ENCODE assay signal across 30 cellular contexts in genomic region chr6:90173262-90173926, GRCh38.
DNase-seq lines count a peak whose midpoint lies in the region; ATAC-seq and TF ChIP-seq lines count a peak whose summit lies in the region.
"Had no signal": no experiment of that assay in that cellular context is flagged by ENCODE, and none has a peak within 500 bp of the region (broad histone marks: within the 10 kb centered on the region; RNA-seq: fewer than 3 reads in every experiment).

No MANE protein-coding gene starts in this region.

- ATAC-seq in activated naive CD4-positive, alpha-beta T cell treated with anti-CD3 and anti-CD28 coated beads, Interleukin-2, amount 50 U/mL, for 72 hours, result peak; percentile 11 to 57
- peak; percentile 44 to 69 for ATAC-seq in naive thymus-derived CD8-positive, alpha-beta T cell
- ATAC-seq: left ventricle myocardium superior, Panc1 had no signal

- POLR2A ChIA-PET in naive thymus-derived CD8-positive, alpha-beta T cell (lab: Charles Lee), result interaction anchor here (1.0 kb wide), 1 partner anchor 13 kb away, joined by 3 read pairs; no protein-coding TSS in a partner anchor

- in situ Hi-C loops in KBM-7 (cut with MboI; ENCODE audit: low pct_unique_long_range_greater_than_20kb, low sequenced_read_pairs), result no loop called here

- H3K4me3 Mint-ChIP-seq in activated CD4-positive, alpha-beta T cell treated with anti-CD3 and anti-CD28 coated beads, Interleukin-2, amount 10 ng/mL, durations not matched to agents 24 days and 14 days, result peak overlapping the region; percentile 21
- peak overlapping the region in 9 of 10 donors; percentile 41 to 76 (median 57) for H3K4me3 Mint-ChIP-seq in naive thymus-derived CD8-positive, alpha-beta T cell
- H3K4me3 Mint-ChIP-seq: nephron had no signal

- peaks cover 57% of the 10 kb centered on the region for H3K4me1 Mint-ChIP-seq in activated CD4-positive, alpha-beta T cell treated with anti-CD3 and anti-CD28 coated beads, Interleukin-2, amount 10 ng/mL, durations not matched to agents 24 days and 14 days
- peaks cover 34 to 84% (median 77%) of the 10 kb centered on the region in 4 donors for H3K4me1 Mint-ChIP-seq in naive thymus-derived CD8-positive, alpha-beta T cell

- H3K27me3 ChIP-seq in DOHH2 (ENCODE audit: control insufficient read depth, low read length), result no peaks in the 10 kb centered on the region
- H3K27me3 ChIP-seq: ovary, upper lobe of left lung had no signal

- peaks cover 54% of the 10 kb centered on the region for H3F3A ChIP-seq in DOHH2 (ENCODE audit: control insufficient read depth, insufficient read depth)

- H3K9me3 Mint-ChIP-seq in activated CD4-positive, alpha-beta T cell treated with anti-CD3 and anti-CD28 coated beads, Interleukin-2, amount 10 ng/mL, durations not matched to agents 24 days and 14 days, result no peaks in the 10 kb centered on the region
- no peaks in the 10 kb centered on the region for H3K9me3 Mint-ChIP-seq in activated naive CD4-positive, alpha-beta T cell treated with anti-CD3 and anti-CD28 coated beads, Interleukin-2, amount 50 U/mL, for 72 hours
- no peaks in the 10 kb centered on the region for H3K9me3 Mint-ChIP-seq in naive thymus-derived CD8-positive, alpha-beta T cell
- H3K9me3 Mint-ChIP-seq: activated T-helper 2 cell treated with anti-CD3 and anti-CD28 coated beads, Interferon-gamma antibody, Interleukin-2, Interleukin-4, amounts not matched to agents 10 μg/mL and 5 μg/mL and 100 μg/mL, durations not matched to agents 14 hours and 24 hours and 36 hours had no signal

- H3K36me3 Mint-ChIP-seq in activated CD4-positive, alpha-beta T cell treated with anti-CD3 and anti-CD28 coated beads, Interleukin-2, amount 10 ng/mL, durations not matched to agents 24 days and 14 days (ENCODE audit: low read depth), result peaks cover 27% of the 10 kb centered on the region
- H3K36me3 Mint-ChIP-seq in activated naive CD4-positive, alpha-beta T cell treated with anti-CD3 and anti-CD28 coated beads, Interleukin-2, amount 50 U/mL, for 72 hours, result peaks cover 0 to 12% of the 10 kb centered on the region in 2 donors
- H3K36me3 Mint-ChIP-seq in naive thymus-derived CD8-positive, alpha-beta T cell, result peaks cover 0 to 9% (median 2%) of the 10 kb centered on the region in 3 donors

- no peaks in the 10 kb centered on the region for H3K9me2 ChIP-seq in DOHH2 (replicated peaks; ENCODE audit: control insufficient read depth, low read length)

- no peak overlapping the region for H3K27ac ChIP-seq in DOHH2 (ENCODE audit: low read depth, low read length)
- H3K27ac ChIP-seq: ovary, upper lobe of left lung had no signal

- no peak for DNase-seq in activated CD4-positive, alpha-beta T cell treated with anti-CD3 and anti-CD28 coated beads, Interleukin-2, amount 10 ng/mL, durations not matched to agents 24 days and 14 days
- no peak for DNase-seq in activated CD4-positive, alpha-beta T cell treated with anti-CD3 and anti-CD28 coated beads, Interleukin-2, amount 50 U/mL, for 4 hours
- DNase-seq in activated naive CD4-positive, alpha-beta T cell treated with anti-CD3 and anti-CD28 coated beads, Interleukin-2, amount 50 U/mL, for 72 hours (ENCODE audit: low spot score in 2 of 2), result no peak
- DNase-seq in naive thymus-derived CD8-positive, alpha-beta T cell, result peak in 2 of 10 donors; percentile 49 to 62
- DNase-seq in NCI-H446 (lab: John Stamatoyannopoulos, UW), result no peak
- DNase-seq in mesenteric fat pad (ENCODE audit: low spot score), result no peak
- no peak for DNase-seq in KBM-7
- DNase-seq: activated CD4-positive, alpha-beta T cell treated with anti-CD3 and anti-CD28 coated beads for 1 hour; amniotic stem cell; Caco-2; GDM1; KG1; left ventricle myocardium superior; MG63; midbrain; NCI-H1417; NCI-H2029 treated with DMSO at 0.1 percent for 48 hours; NCI-H69; ovary; SHP77; small intestine; stimulated activated CD4-positive, alpha-beta T cell treated with anti-CD3 and anti-CD28 coated beads, Interleukin-1b, Interleukin-23, amount 100 ng/mL, for 48 hours; substantia nigra; SW 1271; upper lobe of left lung had no signal

- H3K4me3 ChIP-seq in DOHH2 (ENCODE audit: low read length), result no peak overlapping the region
- H3K4me3 ChIP-seq: HAP-1, MG63, ovary, upper lobe of left lung had no signal

- H3K4me2 ChIP-seq in DOHH2 (ENCODE audit: low read length), result peak overlapping the region; percentile 12; the same call in 1 of the 2 replicates

- H3K4me1 ChIP-seq in DOHH2 (ENCODE audit: control insufficient read depth, low read length), result peaks cover 98% of the 10 kb centered on the region
- H3K4me1 ChIP-seq: Caco-2, HAP-1 had no signal

- intact Hi-C loops in activated CD4-positive, alpha-beta T cell treated with anti-CD3 and anti-CD28 coated beads, Interleukin-2, amount 10 ng/mL, durations not matched to agents 24 days and 14 days (cut with micrococcal nuclease), result no loop called here

- peaks cover 91% of the 10 kb centered on the region for H3K36me3 ChIP-seq in DOHH2 (ENCODE audit: control insufficient read depth, low read length)
- H3K36me3 ChIP-seq: HAP-1, MG63, ovary, upper lobe of left lung had no signal

- H3K9me3 ChIP-seq in DOHH2 (ENCODE audit: control insufficient read depth, insufficient read depth, low read length), result no peaks in the 10 kb centered on the region
- H3K9me3 ChIP-seq: Caco-2, HAP-1, MG63, ovary, upper lobe of left lung had no signal

- H3K27ac Mint-ChIP-seq in activated CD4-positive, alpha-beta T cell treated with anti-CD3 and anti-CD28 coated beads, Interleukin-2, amount 10 ng/mL, durations not matched to agents 24 days and 14 days, result peak overlapping the region; percentile 56
- peak overlapping the region; percentile 67 to 83 for H3K27ac Mint-ChIP-seq in activated naive CD4-positive, alpha-beta T cell treated with anti-CD3 and anti-CD28 coated beads, Interleukin-2, amount 50 U/mL, for 72 hours
- H3K27ac Mint-ChIP-seq in naive thymus-derived CD8-positive, alpha-beta T cell, result peak overlapping the region; percentile 51 to 94 (median 82)
- H3K27ac Mint-ChIP-seq: activated T-helper 2 cell treated with anti-CD3 and anti-CD28 coated beads, Interferon-gamma antibody, Interleukin-2, Interleukin-4, amounts not matched to agents 10 μg/mL and 5 μg/mL and 100 μg/mL, durations not matched to agents 14 hours and 24 hours and 36 hours; nephron had no signal

- peaks cover 52% of the 10 kb centered on the region for H4K20me1 ChIP-seq in DOHH2 (ENCODE audit: control insufficient read depth, insufficient read depth, low read depth, low read length)

- peaks cover 100% of the 10 kb centered on the region for H3K79me2 ChIP-seq in DOHH2 (ENCODE audit: control insufficient read depth, low read length)

- no peaks in the 10 kb centered on the region for H3K27me3 Mint-ChIP-seq in activated CD4-positive, alpha-beta T cell treated with anti-CD3 and anti-CD28 coated beads, Interleukin-2, amount 10 ng/mL, durations not matched to agents 24 days and 14 days
- no peaks in the 10 kb centered on the region for H3K27me3 Mint-ChIP-seq in naive thymus-derived CD8-positive, alpha-beta T cell

- TF ChIP-seq CTCF in DOHH2 (IDR thresholded peaks at IDR 0.05; ENCODE audit: low read depth, low read length, poor library complexity, severe bottlenecking), result no peak
